9 cellular contexts compared by ENCODE assay signal in the genomic region with DNA sequence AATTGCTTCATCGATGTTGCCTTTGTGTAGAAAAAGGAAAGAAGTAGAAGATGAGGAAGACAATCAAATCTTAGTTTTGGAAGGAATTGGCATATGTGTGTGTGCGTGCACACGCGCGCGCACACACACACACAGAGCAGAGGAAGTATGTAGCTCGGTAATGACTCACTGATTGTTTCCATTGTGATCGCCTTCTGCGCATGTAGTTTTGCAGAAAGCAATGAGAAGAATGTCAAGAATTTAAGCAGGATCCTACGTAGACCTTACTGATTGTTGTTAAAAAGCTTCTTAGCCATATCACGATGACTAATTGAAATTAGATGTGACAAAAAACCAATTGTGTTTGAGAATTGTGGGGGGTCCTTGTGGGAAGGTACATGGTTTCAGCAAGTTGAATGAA. TPM values are rescaled to one million over a fixed set of nuclear protein-coding genes. Genes with fewer than 3 reads are reported as not detected.
DNase-seq lines count a peak whose midpoint lies in the region; FAIRE-seq and TF ChIP-seq lines count a peak whose summit lies in the region.
"Had no signal": no experiment of that assay in that cellular context is flagged by ENCODE, and none has a peak within 500 bp of the region (broad histone marks: within the 10 kb centered on the region; RNA-seq: fewer than 3 reads in every experiment).

No MANE protein-coding gene starts in this region.

- no peak overlapping the region for H3K4me3 ChIP-seq in cardiac fibroblast (replicated peaks in 1 of 2; ENCODE audit: low read depth in 2 of 2, low read length in 2 of 2)

- FAIRE-seq in HTR-8/SVneo (lab: Jason Lieb, UNC): peak; percentile 98

- TF ChIP-seq CTCF in cardiac fibroblast (IDR thresholded peaks at IDR 0.05; ENCODE audit: low read depth, low read length): no peak

- DNase-seq in A172 (ENCODE audit: low spot score) (peak; percentile 90), HTR-8/SVneo (ENCODE audit: insufficient read length, low spot score) (peak; percentile 73), cardiac fibroblast (ENCODE audit: low read depth in 2 of 2) (peak; percentile 85 to 86), iris pigment epithelial cell (ENCODE audit: low read depth) (peak; percentile 98), cerebellar nuclear complex (lab: John Stamatoyannopoulos, UW) (no peak), NCI-H2081 (lab: John Stamatoyannopoulos, UW) (no peak), T-helper 1 cell (no peak)
- no peak for DNase-seq in effector CD4-positive, alpha-beta T cell
- DNase-seq: activated T-cell treated with anti-CD3 and anti-CD28 coated beads, Interleukin-2, amount 50 U/mL, for 72 hours had no signal

RNA-seq across cellular contexts. Expression of a gene that starts 12.8 kb away (rescaled TPM):
- 20.4 and 31.1 TPM in 2 replicates for total RNA-seq in A172 (2014; rRNA removed; shearing (Covaris generic))
- total RNA-seq: activated T-cell treated with anti-CD3 and anti-CD28 coated beads, Interleukin-2, amount 50 U/mL, for 72 hours had no signal

Comparison
In these comparisons a context has a peak if more than half of its experiments do, and no peak if none do; other contexts are left out.
1. DNase-seq: peak in A172 (single experiment), HTR-8/SVneo (single experiment), cardiac fibroblast (2 of 2) and iris pigment epithelial cell (single experiment); none in cerebellar nuclear complex (0 of 2), NCI-H2081 (0 of 2), effector CD4-positive, alpha-beta T cell (single experiment) and T-helper 1 cell (0 of 5).